ENCODE assay signal across 14 cellular contexts in the genomic region with DNA sequence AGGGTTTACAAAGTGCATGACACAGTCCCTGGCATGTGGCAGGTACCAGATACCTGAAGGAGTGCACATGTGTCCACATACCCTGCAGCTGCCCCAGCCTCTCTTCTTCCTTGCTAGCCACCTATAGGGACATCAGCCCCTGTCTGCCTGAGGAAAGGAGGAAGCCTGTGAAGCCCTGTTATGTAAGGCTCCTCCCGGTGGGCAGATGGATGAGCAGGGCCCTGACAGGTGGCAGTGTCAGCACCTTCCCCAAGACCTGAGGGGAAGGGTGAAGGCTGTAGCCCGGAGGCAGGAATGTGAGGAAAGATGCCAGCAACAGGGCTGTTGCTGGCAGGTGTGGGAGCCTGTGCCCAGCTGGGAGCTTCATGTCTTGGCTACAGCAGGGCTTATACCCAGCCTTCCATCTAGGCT. TPM values are rescaled to one million over a fixed set of nuclear protein-coding genes. Genes with fewer than 3 reads are reported as not detected.
A peak's percentile ranks its signal among the peaks of the same experiment; 100 is the strongest.
DNase-seq lines count a peak whose midpoint lies in the region; ATAC-seq and TF ChIP-seq lines count a peak whose summit lies in the region.
"Had no signal": no experiment of that assay in that cellular context is flagged by ENCODE, and none has a peak within 500 bp of the region (broad histone marks: within the 10 kb centered on the region; RNA-seq: fewer than 3 reads in every experiment).

No MANE protein-coding gene starts in this region.

- BruUV-seq in MCF 10A (replicated peaks; lab: Mats Ljungman, UMichigan) = no TSS peak

- H3K27ac ChIP-seq in breast epithelium = peak overlapping the region in 1 of 2 donors; percentile 14
- H3K27ac ChIP-seq in thyroid gland = no peak overlapping the region
- H3K27ac ChIP-seq: prostate gland had no signal

- H3K9me3 Mint-ChIP-seq in MCF 10A (ENCODE audit: unreplicated experiment) (no peaks in the 10 kb centered on the region), immature natural killer cell (no peaks in the 10 kb centered on the region)
- H3K9me3 Mint-ChIP-seq in activated T-cell treated with anti-CD3 and anti-CD28 coated beads, Interleukin-2, amount 50 U/mL, for 72 hours = no peaks in the 10 kb centered on the region
- H3K9me3 Mint-ChIP-seq: stimulated activated naive CD8-positive, alpha-beta T cell treated with anti-CD3 and anti-CD28 coated beads, Interleukin-15, Interleukin-2, amounts not matched to agents 100 ng/mL and 50 ng/mL, for 24 hours had no signal

- peak; percentile 15 to 22 for DNase-seq in breast epithelium (ENCODE audit: low spot score in 2 of 2)
- no peak for DNase-seq in MCF 10A (ENCODE audit: unreplicated experiment)
- DNase-seq in activated T-cell treated with anti-CD3 and anti-CD28 coated beads, Interleukin-2, amount 50 U/mL, for 72 hours = peak; percentile 0 to 2
- no peak for DNase-seq in immature natural killer cell
- DNase-seq in thyroid gland = peak; percentile 0 to 1
- no peak for DNase-seq in GF-D8 (lab: John Stamatoyannopoulos, UW)
- DNase-seq: AML-193, erythroblast, hippocampal formation, T-helper 1 cell had no signal

- intact Hi-C loops in breast epithelium (cut with DNase I; ENCODE audit: low total_unique reads) = loop anchor here (5.0 to 10.0 kb wide), 2 partner anchors 91 to 794 kb away; no protein-coding TSS in a partner anchor
- intact Hi-C loops in MCF 10A (cut with micrococcal nuclease) = no loop called here
- intact Hi-C loops in thyroid gland (cut with DNase I) = no loop called here

- H3K4me3 ChIP-seq in breast epithelium (no peak overlapping the region), thyroid gland (replicated peaks in 1 of 3) (no peak overlapping the region)
- H3K4me3 ChIP-seq: prostate gland had no signal

- H3K27me3 ChIP-seq in breast epithelium (no peaks in the 10 kb centered on the region), thyroid gland (no peaks in the 10 kb centered on the region)

- POLR2A ChIA-PET in MCF 10A (lab: Yijun Ruan, JAX) = interaction anchor here (0.5 to 2.3 kb wide), 7 partner anchors 12 to 416 kb away, joined by 3 to 8 read pairs (median 3); a partner anchor contains a TSS

- CTCF ChIA-PET in MCF 10A (lab: Yijun Ruan, JAX) = interaction anchor here (0.6 to 19.8 kb wide), 4 partner anchors 7 to 94 kb away, joined by 3 to 867 read pairs (median 30); no protein-coding TSS in a partner anchor

- H3K4me1 ChIP-seq in breast epithelium = peaks cover 0 to 19% of the 10 kb centered on the region in 2 donors
- H3K4me1 ChIP-seq in thyroid gland = peaks cover 0 to 10% of the 10 kb centered on the region in 2 donors
- H3K4me1 ChIP-seq: prostate gland had no signal

- H3K36me3 ChIP-seq in breast epithelium = no peaks in the 10 kb centered on the region
- H3K36me3 ChIP-seq in thyroid gland = peaks cover 0 to 13% of the 10 kb centered on the region in 2 donors
- H3K36me3 ChIP-seq: prostate gland had no signal

- no peak overlapping the region for H3K4me3 Mint-ChIP-seq in MCF 10A (ENCODE audit: unreplicated experiment)
- H3K4me3 Mint-ChIP-seq in activated T-cell treated with anti-CD3 and anti-CD28 coated beads, Interleukin-2, amount 50 U/mL, for 72 hours = peak overlapping the region in 1 of 2 donors; percentile 38
- peak overlapping the region in 2 of 5 donors; percentile 39 to 42 for H3K4me3 Mint-ChIP-seq in immature natural killer cell
- H3K4me3 Mint-ChIP-seq: stimulated activated naive CD8-positive, alpha-beta T cell treated with anti-CD3 and anti-CD28 coated beads, Interleukin-15, Interleukin-2, amounts not matched to agents 100 ng/mL and 50 ng/mL, for 24 hours had no signal

- no peaks in the 10 kb centered on the region for H3K27me3 Mint-ChIP-seq in MCF 10A (ENCODE audit: insufficient read depth, unreplicated experiment)
- no peaks in the 10 kb centered on the region for H3K27me3 Mint-ChIP-seq in activated T-cell treated with anti-CD3 and anti-CD28 coated beads, Interleukin-2, amount 50 U/mL, for 72 hours (ENCODE audit: low read depth)
- H3K27me3 Mint-ChIP-seq in immature natural killer cell (ENCODE audit: low read depth in 3 of 3) = peaks cover 12 to 26% (median 18%) of the 10 kb centered on the region in 3 donors
- H3K27me3 Mint-ChIP-seq: stimulated activated naive CD8-positive, alpha-beta T cell treated with anti-CD3 and anti-CD28 coated beads, Interleukin-15, Interleukin-2, amounts not matched to agents 100 ng/mL and 50 ng/mL, for 24 hours had no signal

- H3K4me1 Mint-ChIP-seq in MCF 10A (ENCODE audit: insufficient read depth, unreplicated experiment) (peaks cover 18% of the 10 kb centered on the region), immature natural killer cell (peaks cover 90 to 91% of the 10 kb centered on the region in 2 donors)
- H3K4me1 Mint-ChIP-seq in activated T-cell treated with anti-CD3 and anti-CD28 coated beads, Interleukin-2, amount 50 U/mL, for 72 hours (ENCODE audit: low read depth) = peaks cover 100% of the 10 kb centered on the region

- no peaks in the 10 kb centered on the region for H3K9me3 ChIP-seq in breast epithelium
- H3K9me3 ChIP-seq in thyroid gland = no peaks in the 10 kb centered on the region
- H3K9me3 ChIP-seq: prostate gland had no signal

- TF ChIP-seq POLR2A in breast epithelium (IDR thresholded peaks at IDR 0.05) (no peak), thyroid gland (IDR thresholded peaks at IDR 0.05) (no peak)

- TF ChIP-seq CTCF in breast epithelium (IDR thresholded peaks at IDR 0.05) = no peak
- TF ChIP-seq CTCF in MCF 10A (IDR thresholded peaks at IDR 0.05; ENCODE audit: unreplicated experiment) = no peak
- no peak for TF ChIP-seq CTCF in thyroid gland (IDR thresholded peaks at IDR 0.05)

- no peak for ATAC-seq in activated T-cell treated with anti-CD3 and anti-CD28 coated beads, Interleukin-2, amount 50 U/mL, for 72 hours (replicated peaks in 1 of 2)
- ATAC-seq in HG03521 (IDR thresholded peaks at IDR 0.05; ENCODE audit: unreplicated experiment) = no peak
- ATAC-seq in HG02852 (IDR thresholded peaks at IDR 0.05; ENCODE audit: unreplicated experiment) = no peak

- WGBS in thyroid gland, 2 donors = 90 to 96% methylated on average over 2 of the region's 2 CpGs

- H3K36me3 Mint-ChIP-seq in MCF 10A (ENCODE audit: insufficient read depth, unreplicated experiment) (peaks cover 55% of the 10 kb centered on the region), immature natural killer cell (peaks cover 5 to 13% (median 10%) of the 10 kb centered on the region in 3 donors)
- peaks cover 19 to 40% of the 10 kb centered on the region in 2 donors for H3K36me3 Mint-ChIP-seq in activated T-cell treated with anti-CD3 and anti-CD28 coated beads, Interleukin-2, amount 50 U/mL, for 72 hours (ENCODE audit: insufficient read depth in 2 of 2)

- H3K27ac Mint-ChIP-seq in MCF 10A (ENCODE audit: low read depth, unreplicated experiment) (no peak overlapping the region), immature natural killer cell (peak overlapping the region; percentile 82 to 92 (median 86))
- H3K27ac Mint-ChIP-seq in activated T-cell treated with anti-CD3 and anti-CD28 coated beads, Interleukin-2, amount 50 U/mL, for 72 hours = no peak overlapping the region

RNA-seq across cellular contexts. Expression of a gene that starts 21.7 kb away (rescaled TPM):
- total RNA-seq in breast epithelium = 1 to 10 TPM; 2.1 to 8.0 (median 6.6) TPM
- 0.29 and 0.42 TPM in 2 replicates for total RNA-seq in MCF 10A (2022)
- 100 to 1,000 TPM; 142 to 265 TPM for total RNA-seq in activated T-cell treated with anti-CD3 and anti-CD28 coated beads, Interleukin-2, amount 50 U/mL, for 72 hours
- 10 to 100 TPM; 14.9 to 50.9 (median 38.2) TPM for polyA plus RNA-seq in immature natural killer cell
- 10 to 100 TPM in 1 of 4 donors, 1 to 10 TPM in 3; 7.4 to 11.8 (median 8.9) TPM for total RNA-seq in thyroid gland

RNA-seq across cellular contexts. Expression of a gene that starts 40.5 kb away (rescaled TPM):
- total RNA-seq in breast epithelium (100 to 1,000 TPM; 158 to 291 (median 259) TPM), MCF 10A (2022) (415 and 488 TPM in 2 replicates), thyroid gland (100 to 1,000 TPM; 234 to 418 (median 346) TPM)
- 100 to 1,000 TPM; 201 to 238 TPM for total RNA-seq in activated T-cell treated with anti-CD3 and anti-CD28 coated beads, Interleukin-2, amount 50 U/mL, for 72 hours
- polyA plus RNA-seq in immature natural killer cell = 1,000 to 10,000 TPM in 2 of 3 donors, 100 to 1,000 TPM in 1; 955 to 1,349 (median 1,131) TPM

Comparison
In these comparisons a context has a peak if more than half of its experiments do, and no peak if none do; other contexts are left out.
1. DNase-seq: peak in breast epithelium (2 of 2), activated T-cell treated with anti-CD3 and anti-CD28 coated beads, Interleukin-2, amount 50 U/mL, for 72 hours (2 of 2) and thyroid gland (2 of 2); none in MCF 10A (single experiment), immature natural killer cell (0 of 3) and GF-D8 (single experiment).
2. H3K27ac Mint-ChIP-seq: peak in immature natural killer cell (6 of 6); none in MCF 10A (single experiment) and activated T-cell treated with anti-CD3 and anti-CD28 coated beads, Interleukin-2, amount 50 U/mL, for 72 hours (single experiment).
3. RNA of a gene that starts 21.7 kb away (total RNA-seq): 142 to 265 TPM in activated T-cell treated with anti-CD3 and anti-CD28 coated beads, Interleukin-2, amount 50 U/mL, for 72 hours; 7.4 to 11.8 TPM in thyroid gland, 2.1 to 8.0 TPM in breast epithelium and 0.29 to 0.42 TPM in MCF 10A; every median in the first group is over 10 times any median in the second.